8 cellular contexts compared by ENCODE assay signal in the genomic region with DNA sequence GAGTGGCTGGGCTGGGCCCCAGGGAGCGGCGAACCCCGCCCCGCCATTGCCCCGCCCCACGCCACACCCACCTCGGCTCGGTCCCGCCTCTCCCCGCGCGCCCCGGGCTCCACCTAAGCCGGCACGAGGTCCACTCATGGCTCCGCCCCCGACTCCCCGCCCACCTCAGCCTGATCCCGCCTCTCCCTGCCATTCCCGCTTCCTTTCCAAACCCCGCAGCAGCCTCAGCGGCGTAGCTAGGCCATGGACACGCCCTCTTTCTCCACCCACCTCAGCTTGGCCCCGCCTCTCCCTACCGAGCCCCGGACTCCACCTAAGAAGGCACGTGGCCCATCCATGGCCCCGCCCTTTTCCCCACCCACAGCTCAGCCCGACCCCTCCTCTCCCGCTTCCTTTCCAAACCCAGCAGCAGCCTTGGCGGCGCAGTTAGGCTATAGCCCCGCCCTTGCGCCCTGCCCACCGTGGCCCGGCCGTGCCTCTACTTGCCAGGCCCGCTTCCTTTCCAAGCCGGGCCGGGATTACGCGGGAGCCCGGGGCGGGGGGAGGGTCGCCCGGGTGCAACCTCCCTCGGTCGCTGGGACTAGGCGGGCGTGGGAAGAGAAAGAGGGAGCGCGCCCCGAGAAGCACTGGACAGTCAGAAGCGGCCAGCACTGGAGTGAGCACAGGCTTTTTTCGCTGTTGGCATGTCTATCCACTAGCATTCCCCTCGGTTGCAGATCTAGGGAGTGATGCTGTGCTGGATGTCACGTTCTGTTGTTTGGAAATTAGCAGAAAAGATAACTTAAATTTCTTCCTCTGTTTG. TPM values are rescaled to one million over a fixed set of nuclear protein-coding genes. Genes with fewer than 3 reads are reported as not detected.
DNase-seq lines count a peak whose midpoint lies in the region; ATAC-seq and FAIRE-seq lines count a peak whose summit lies in the region.

A gene with protein sequence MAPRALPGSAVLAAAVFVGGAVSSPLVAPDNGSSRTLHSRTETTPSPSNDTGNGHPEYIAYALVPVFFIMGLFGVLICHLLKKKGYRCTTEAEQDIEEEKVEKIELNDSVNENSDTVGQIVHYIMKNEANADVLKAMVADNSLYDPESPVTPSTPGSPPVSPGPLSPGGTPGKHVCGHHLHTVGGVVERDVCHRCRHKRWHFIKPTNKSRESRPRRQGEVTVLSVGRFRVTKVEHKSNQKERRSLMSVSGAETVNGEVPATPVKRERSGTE (minus strand): TSS at position 4 of the 802 bp plus-strand sequence. CDS start 89 bp downstream, outside the sequence.

- DNase-seq in DMS153 treated with DMSO at 0.1 percent for 48 hours (lab: John Stamatoyannopoulos, UW; ENCODE audit: unreplicated experiment) (peak; percentile 72), RCC 7860 (ENCODE audit: low spot score) (peak; percentile 98)
- DNase-seq in activated T-cell treated with anti-CD3 and anti-CD28 coated beads, Interleukin-2, amount 50 U/mL, for 72 hours: peak; percentile 98
- peak; percentile 99 for DNase-seq in stimulated activated CD8-positive, alpha-beta memory T cell treated with anti-CD3 and anti-CD28 coated beads, Interleukin-4, amount 100 ng/mL, for 48 hours

- H3K27ac ChIP-seq in KOPT-K1 (ENCODE audit: low read depth, low read length, poor library complexity, severe bottlenecking) (peak within 1 kb of the TSS; percentile 79), esophagus (ENCODE audit: low read depth in 2 of 2, low read length in 1 of 2) (peak within 1 kb of the TSS; percentile 94 to 96)

- H3K9me3 ChIP-seq in KOPT-K1 (ENCODE audit: insufficient read depth, low read length, poor library complexity, severe bottlenecking) (no peaks in the 10 kb centered on the region), esophagus (ENCODE audit: control insufficient read depth in 2 of 2, insufficient read depth in 1 of 2, low read depth in 1 of 2, low read length in 1 of 2) (no peaks in the 10 kb centered on the region), mucosa of stomach (ENCODE audit: control insufficient read depth, low read length) (no peaks in the 10 kb centered on the region)

- ATAC-seq in GM21825 (IDR thresholded peaks at IDR 0.05; ENCODE audit: unreplicated experiment): peak; percentile 88
- peak; percentile 87 to 89 for ATAC-seq in activated T-cell treated with anti-CD3 and anti-CD28 coated beads, Interleukin-2, amount 50 U/mL, for 72 hours (replicated peaks in 1 of 2)

- FAIRE-seq in RCC 7860 (lab: Jason Lieb, UNC): peak; percentile 88

- H3K4me3 ChIP-seq in esophagus (ENCODE audit: low read depth in 1 of 2, low read length in 2 of 2) (peak within 1 kb of the TSS; percentile 80 to 95), mucosa of stomach (ENCODE audit: low read length) (peak within 1 kb of the TSS; percentile 62)

- H3K4me1 ChIP-seq in esophagus (ENCODE audit: control insufficient read depth in 2 of 2, insufficient read depth in 2 of 2, low read length in 1 of 2) (no peaks in the 10 kb centered on the region), mucosa of stomach (ENCODE audit: control insufficient read depth, insufficient read depth, low read length) (peaks cover 34% of the 10 kb centered on the region)

- peaks cover 38% of the 10 kb centered on the region for H3K4me1 Mint-ChIP-seq in activated T-cell treated with anti-CD3 and anti-CD28 coated beads, Interleukin-2, amount 50 U/mL, for 72 hours (ENCODE audit: low read depth)

- 1% methylated on average over 45 to 58 of the region's 58 CpGs for WGBS in esophagus, 2 donors

- H3K9ac ChIP-seq in mucosa of stomach (ENCODE audit: low read length): peak within 1 kb of the TSS; percentile 73

- no peaks in the 10 kb centered on the region for H3K9me3 Mint-ChIP-seq in activated T-cell treated with anti-CD3 and anti-CD28 coated beads, Interleukin-2, amount 50 U/mL, for 72 hours

- H3K27me3 Mint-ChIP-seq in activated T-cell treated with anti-CD3 and anti-CD28 coated beads, Interleukin-2, amount 50 U/mL, for 72 hours (ENCODE audit: low read depth): no peaks in the 10 kb centered on the region

- peak within 1 kb of the TSS; percentile 96 for H3K27ac Mint-ChIP-seq in activated T-cell treated with anti-CD3 and anti-CD28 coated beads, Interleukin-2, amount 50 U/mL, for 72 hours

- H3K36me3 Mint-ChIP-seq in activated T-cell treated with anti-CD3 and anti-CD28 coated beads, Interleukin-2, amount 50 U/mL, for 72 hours (ENCODE audit: insufficient read depth in 2 of 2): peaks cover 0 to 4% of the 10 kb centered on the region in 2 donors

- H3K36me3 ChIP-seq in KOPT-K1 (ENCODE audit: insufficient read depth, low read length) (no peaks in the 10 kb centered on the region), esophagus (ENCODE audit: control insufficient read depth in 2 of 2, insufficient read depth in 2 of 2, low read length in 1 of 2) (no peaks in the 10 kb centered on the region), mucosa of stomach (ENCODE audit: control insufficient read depth, insufficient read depth, low read length) (no peaks in the 10 kb centered on the region)

- H3K27me3 ChIP-seq in esophagus (ENCODE audit: control insufficient read depth in 1 of 2, insufficient read depth in 2 of 2, low read length in 2 of 2) (no peaks in the 10 kb centered on the region), mucosa of stomach (ENCODE audit: control insufficient read depth, insufficient read depth, low read length) (no peaks in the 10 kb centered on the region)

- peak within 1 kb of the TSS; percentile 85 to 99 for H3K4me3 Mint-ChIP-seq in activated T-cell treated with anti-CD3 and anti-CD28 coated beads, Interleukin-2, amount 50 U/mL, for 72 hours

RNA-seq across cellular contexts. Expression of the gene that starts here (rescaled TPM):
- total RNA-seq in activated T-cell treated with anti-CD3 and anti-CD28 coated beads, Interleukin-2, amount 50 U/mL, for 72 hours: 10 to 100 TPM; 14.0 to 18.9 TPM
- 1 to 10 TPM; 2.1 to 2.8 TPM for polyA plus RNA-seq in esophagus

Comparison
In these comparisons a context has a peak if more than half of its experiments do, and no peak if none do; other contexts are left out.
1. Peak in every context shown above with its lines: DNase-seq, ATAC-seq, H3K4me3 ChIP-seq and H3K27ac ChIP-seq.